1 cellular context compared by ENCODE assay signal in the genomic region with DNA sequence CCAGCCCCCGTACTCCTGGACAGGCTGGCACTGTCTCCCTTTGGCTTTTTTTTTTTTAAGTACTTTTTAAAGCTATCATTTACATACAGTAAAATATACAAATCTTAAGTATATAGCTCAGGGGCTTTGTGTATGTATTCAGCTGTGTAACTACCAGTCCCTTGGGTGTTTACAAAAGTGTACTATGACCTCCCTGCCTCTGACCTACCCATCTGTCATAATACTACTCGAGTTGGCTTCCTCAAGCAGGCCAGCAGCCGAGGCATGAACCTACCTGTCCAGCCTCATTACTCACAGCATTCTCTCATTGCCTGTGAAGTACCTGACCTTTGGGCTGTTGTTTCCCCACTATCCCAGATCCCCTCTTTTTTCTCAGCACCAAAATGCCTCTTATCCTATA.
TF ChIP-seq lines count a peak whose summit lies in the region.

No MANE protein-coding gene starts in this region.

TF ChIP-seq in H1, 55 proteins besides CTCF, POLR2A, EP300 and RAD21 (continued from another document):
- TF ChIP-seq, protein P1, sequence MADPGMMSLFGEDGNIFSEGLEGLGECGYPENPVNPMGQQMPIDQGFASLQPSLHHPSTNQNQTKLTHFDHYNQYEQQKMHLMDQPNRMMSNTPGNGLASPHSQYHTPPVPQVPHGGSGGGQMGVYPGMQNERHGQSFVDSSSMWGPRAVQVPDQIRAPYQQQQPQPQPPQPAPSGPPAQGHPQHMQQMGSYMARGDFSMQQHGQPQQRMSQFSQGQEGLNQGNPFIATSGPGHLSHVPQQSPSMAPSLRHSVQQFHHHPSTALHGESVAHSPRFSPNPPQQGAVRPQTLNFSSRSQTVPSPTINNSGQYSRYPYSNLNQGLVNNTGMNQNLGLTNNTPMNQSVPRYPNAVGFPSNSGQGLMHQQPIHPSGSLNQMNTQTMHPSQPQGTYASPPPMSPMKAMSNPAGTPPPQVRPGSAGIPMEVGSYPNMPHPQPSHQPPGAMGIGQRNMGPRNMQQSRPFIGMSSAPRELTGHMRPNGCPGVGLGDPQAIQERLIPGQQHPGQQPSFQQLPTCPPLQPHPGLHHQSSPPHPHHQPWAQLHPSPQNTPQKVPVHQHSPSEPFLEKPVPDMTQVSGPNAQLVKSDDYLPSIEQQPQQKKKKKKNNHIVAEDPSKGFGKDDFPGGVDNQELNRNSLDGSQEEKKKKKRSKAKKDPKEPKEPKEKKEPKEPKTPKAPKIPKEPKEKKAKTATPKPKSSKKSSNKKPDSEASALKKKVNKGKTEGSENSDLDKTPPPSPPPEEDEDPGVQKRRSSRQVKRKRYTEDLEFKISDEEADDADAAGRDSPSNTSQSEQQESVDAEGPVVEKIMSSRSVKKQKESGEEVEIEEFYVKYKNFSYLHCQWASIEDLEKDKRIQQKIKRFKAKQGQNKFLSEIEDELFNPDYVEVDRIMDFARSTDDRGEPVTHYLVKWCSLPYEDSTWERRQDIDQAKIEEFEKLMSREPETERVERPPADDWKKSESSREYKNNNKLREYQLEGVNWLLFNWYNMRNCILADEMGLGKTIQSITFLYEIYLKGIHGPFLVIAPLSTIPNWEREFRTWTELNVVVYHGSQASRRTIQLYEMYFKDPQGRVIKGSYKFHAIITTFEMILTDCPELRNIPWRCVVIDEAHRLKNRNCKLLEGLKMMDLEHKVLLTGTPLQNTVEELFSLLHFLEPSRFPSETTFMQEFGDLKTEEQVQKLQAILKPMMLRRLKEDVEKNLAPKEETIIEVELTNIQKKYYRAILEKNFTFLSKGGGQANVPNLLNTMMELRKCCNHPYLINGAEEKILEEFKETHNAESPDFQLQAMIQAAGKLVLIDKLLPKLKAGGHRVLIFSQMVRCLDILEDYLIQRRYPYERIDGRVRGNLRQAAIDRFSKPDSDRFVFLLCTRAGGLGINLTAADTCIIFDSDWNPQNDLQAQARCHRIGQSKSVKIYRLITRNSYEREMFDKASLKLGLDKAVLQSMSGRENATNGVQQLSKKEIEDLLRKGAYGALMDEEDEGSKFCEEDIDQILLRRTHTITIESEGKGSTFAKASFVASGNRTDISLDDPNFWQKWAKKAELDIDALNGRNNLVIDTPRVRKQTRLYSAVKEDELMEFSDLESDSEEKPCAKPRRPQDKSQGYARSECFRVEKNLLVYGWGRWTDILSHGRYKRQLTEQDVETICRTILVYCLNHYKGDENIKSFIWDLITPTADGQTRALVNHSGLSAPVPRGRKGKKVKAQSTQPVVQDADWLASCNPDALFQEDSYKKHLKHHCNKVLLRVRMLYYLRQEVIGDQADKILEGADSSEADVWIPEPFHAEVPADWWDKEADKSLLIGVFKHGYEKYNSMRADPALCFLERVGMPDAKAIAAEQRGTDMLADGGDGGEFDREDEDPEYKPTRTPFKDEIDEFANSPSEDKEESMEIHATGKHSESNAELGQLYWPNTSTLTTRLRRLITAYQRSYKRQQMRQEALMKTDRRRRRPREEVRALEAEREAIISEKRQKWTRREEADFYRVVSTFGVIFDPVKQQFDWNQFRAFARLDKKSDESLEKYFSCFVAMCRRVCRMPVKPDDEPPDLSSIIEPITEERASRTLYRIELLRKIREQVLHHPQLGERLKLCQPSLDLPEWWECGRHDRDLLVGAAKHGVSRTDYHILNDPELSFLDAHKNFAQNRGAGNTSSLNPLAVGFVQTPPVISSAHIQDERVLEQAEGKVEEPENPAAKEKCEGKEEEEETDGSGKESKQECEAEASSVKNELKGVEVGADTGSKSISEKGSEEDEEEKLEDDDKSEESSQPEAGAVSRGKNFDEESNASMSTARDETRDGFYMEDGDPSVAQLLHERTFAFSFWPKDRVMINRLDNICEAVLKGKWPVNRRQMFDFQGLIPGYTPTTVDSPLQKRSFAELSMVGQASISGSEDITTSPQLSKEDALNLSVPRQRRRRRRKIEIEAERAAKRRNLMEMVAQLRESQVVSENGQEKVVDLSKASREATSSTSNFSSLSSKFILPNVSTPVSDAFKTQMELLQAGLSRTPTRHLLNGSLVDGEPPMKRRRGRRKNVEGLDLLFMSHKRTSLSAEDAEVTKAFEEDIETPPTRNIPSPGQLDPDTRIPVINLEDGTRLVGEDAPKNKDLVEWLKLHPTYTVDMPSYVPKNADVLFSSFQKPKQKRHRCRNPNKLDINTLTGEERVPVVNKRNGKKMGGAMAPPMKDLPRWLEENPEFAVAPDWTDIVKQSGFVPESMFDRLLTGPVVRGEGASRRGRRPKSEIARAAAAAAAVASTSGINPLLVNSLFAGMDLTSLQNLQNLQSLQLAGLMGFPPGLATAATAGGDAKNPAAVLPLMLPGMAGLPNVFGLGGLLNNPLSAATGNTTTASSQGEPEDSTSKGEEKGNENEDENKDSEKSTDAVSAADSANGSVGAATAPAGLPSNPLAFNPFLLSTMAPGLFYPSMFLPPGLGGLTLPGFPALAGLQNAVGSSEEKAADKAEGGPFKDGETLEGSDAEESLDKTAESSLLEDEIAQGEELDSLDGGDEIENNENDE (IDR thresholded peaks at IDR 0.05; ENCODE audit: insufficient replicate concordance, low read length) = no peak
- TF ChIP-seq ASH2L (IDR thresholded peaks at IDR 0.05; ENCODE audit: low read length) (no peak), BACH1 (IDR thresholded peaks at IDR 0.05; ENCODE audit: low read length) (no peak), PHF8 (conservative IDR thresholded peaks at IDR 0.05; ENCODE audit: low read depth, low read length) (no peak), SUZ12 (IDR thresholded peaks at IDR 0.05; ENCODE audit: low read length) (no peak)
